In the genomic region with DNA sequence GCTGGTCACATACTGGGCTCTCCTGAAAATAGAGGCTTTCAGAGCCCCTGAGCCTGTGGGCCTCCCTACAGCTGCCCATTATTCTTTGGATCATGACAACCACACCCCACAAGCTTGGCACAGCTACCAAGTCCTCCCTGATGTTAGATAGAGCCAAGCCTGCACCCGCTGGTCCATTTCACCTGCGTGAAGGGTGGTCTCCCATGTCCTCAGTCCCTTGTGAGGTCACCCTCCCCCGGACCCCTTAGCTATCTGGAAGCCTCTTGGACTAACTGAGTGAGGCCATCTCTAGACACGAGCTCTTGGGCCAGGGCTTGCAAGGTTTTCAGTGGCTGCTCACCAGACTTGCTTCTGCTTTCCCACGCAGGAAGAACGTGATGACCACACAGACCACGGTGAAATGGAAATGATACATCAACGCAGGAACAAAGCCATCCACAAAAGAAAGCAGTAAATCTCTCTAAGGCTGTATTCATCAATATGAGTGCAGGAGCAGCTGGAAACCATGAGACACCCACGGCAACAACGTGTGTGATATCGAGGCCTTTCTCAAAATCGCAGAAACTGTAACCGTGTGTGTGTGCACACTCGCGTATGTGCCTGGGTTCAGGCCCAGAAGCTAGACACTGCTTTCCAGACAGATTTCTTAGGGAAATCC, we compare ENCODE assay signal across 17 cellular contexts. TPM values are rescaled to one million over a fixed set of nuclear protein-coding genes. Genes with fewer than 3 reads are reported as not detected.
"Had no signal": no experiment of that assay in that cellular context is flagged by ENCODE, and none has a peak within 500 bp of the region (broad histone marks: within the 10 kb centered on the region; RNA-seq: fewer than 3 reads in every experiment).

No MANE protein-coding gene starts in this region.

- H3K36me3 Mint-ChIP-seq: activated naive CD4-positive, alpha-beta T cell treated with anti-CD3 and anti-CD28 coated beads, Interleukin-2, amount 50 U/mL, for 24 hours; naive B cell; T-cell had no signal

- H3K27ac Mint-ChIP-seq: activated naive CD4-positive, alpha-beta T cell treated with anti-CD3 and anti-CD28 coated beads, Interleukin-2, amount 50 U/mL, for 24 hours; T-cell had no signal

- DNase-seq: activated effector memory CD4-positive, alpha-beta T cell treated with Interleukin-2 at 50 U/mL for 16 hours; brain microvascular endothelial cell; cortex of kidney; effector CD8-positive, alpha-beta T cell; esophagus squamous epithelium; left ventricle myocardium inferior; naive B cell; T-cell; T1000 had no signal

- H3K4me1 Mint-ChIP-seq: central memory CD8-positive, alpha-beta T cell; naive B cell had no signal

- H3K27me3 Mint-ChIP-seq: activated naive CD4-positive, alpha-beta T cell treated with anti-CD3 and anti-CD28 coated beads, Interleukin-2, amount 50 U/mL, for 24 hours; T-cell had no signal

- H3K27ac ChIP-seq: brain microvascular endothelial cell, left ventricle myocardium inferior, right atrium auricular region, tibial nerve had no signal

- H3K4me3 Mint-ChIP-seq: activated naive CD4-positive, alpha-beta T cell treated with anti-CD3 and anti-CD28 coated beads, Interleukin-2, amount 50 U/mL, for 24 hours; central memory CD8-positive, alpha-beta T cell; naive B cell; T-cell had no signal

- H3K9me3 Mint-ChIP-seq: activated naive CD4-positive, alpha-beta T cell treated with anti-CD3 and anti-CD28 coated beads, Interleukin-2, amount 50 U/mL, for 24 hours; central memory CD8-positive, alpha-beta T cell; naive B cell; T-cell had no signal

- ATAC-seq: activated CD4-positive, CD25-positive, alpha-beta regulatory T cell treated with anti-CD3 and anti-CD28 coated beads, Interleukin-2, amount 50 U/mL, for 24 hours; T-cell had no signal

RNA-seq across cellular contexts. Expression of a gene that starts 10.1 kb away (rescaled TPM):
- total RNA-seq: endothelial cell of umbilical vein, fibroblast of villous mesenchyme, glomerular endothelial cell had no signal
